ENCODE assay signal across 8 cellular contexts in the genomic region with DNA sequence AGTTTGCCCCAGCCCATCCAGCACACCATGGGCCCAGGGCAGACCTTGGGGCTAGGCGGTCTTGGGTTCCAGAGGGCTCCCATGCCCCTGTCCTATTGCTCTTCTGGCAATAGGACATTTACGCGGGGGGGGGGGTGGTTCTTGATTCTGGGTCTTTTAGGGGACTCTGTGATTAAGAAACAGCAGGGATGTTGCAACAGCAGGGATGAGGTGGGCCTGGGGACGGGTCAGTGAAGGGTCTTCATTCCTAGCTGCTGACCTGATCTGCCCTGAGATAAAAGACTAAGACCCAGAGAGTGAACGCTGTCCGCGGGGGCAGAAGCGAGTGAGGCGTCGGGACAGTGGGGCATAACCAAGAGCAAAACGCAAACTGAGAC. TPM values are rescaled to one million over a fixed set of nuclear protein-coding genes. Genes with fewer than 3 reads are reported as not detected.
DNase-seq lines count a peak whose midpoint lies in the region; ATAC-seq and TF ChIP-seq lines count a peak whose summit lies in the region.

No MANE protein-coding gene starts in this region.

- POLR2A ChIA-PET in HEK293 (lab: Yijun Ruan, JAX) = interaction anchor here (0.6 to 1.3 kb wide), 8 partner anchors 17 to 380 kb away, joined by 3 to 9 read pairs (median 3); no protein-coding TSS in a partner anchor
- POLR2A ChIA-PET in activated CD8-positive, alpha-beta T cell treated with anti-CD3 and anti-CD28 coated beads for 36 hours (lab: Charles Lee) = no interaction called here

- CTCF ChIA-PET in HEK293 (lab: Yijun Ruan, JAX) = interaction anchor here (0.6 to 1.3 kb wide), 4 partner anchors 10 to 681 kb away, joined by 3 to 4 read pairs (median 4); no protein-coding TSS in a partner anchor
- CTCF ChIA-PET in activated CD8-positive, alpha-beta T cell treated with anti-CD3 and anti-CD28 coated beads for 36 hours (lab: Charles Lee) = interaction anchor here (1.0 to 1.9 kb wide), 2 partner anchors 13 to 414 kb away, joined by 3 to 7 read pairs; no protein-coding TSS in a partner anchor

- intact Hi-C loops in activated CD8-positive, alpha-beta T cell treated with anti-CD3 and anti-CD28 coated beads for 36 hours (cut with micrococcal nuclease) = no loop called here

- peak overlapping the region; percentile 51; the same call in 1 of the 2 replicates for H3K4me3 ChIP-seq in HEK293 (ENCODE audit: low read depth, low read length)
- peak overlapping the region; percentile 18 for H3K4me3 ChIP-seq in iPS-11a (ENCODE audit: low read depth, low read length)
- H3K4me3 ChIP-seq in skin epidermis = peak overlapping the region; percentile 35 to 58 (median 41)

- H3K36me3 Mint-ChIP-seq in activated CD8-positive, alpha-beta T cell treated with anti-CD3 and anti-CD28 coated beads for 36 hours (ENCODE audit: low read depth) = no peaks in the 10 kb centered on the region
- no peaks in the 10 kb centered on the region for H3K36me3 Mint-ChIP-seq in activated T-helper 17 cell treated with anti-CD3 and anti-CD28 coated beads, Interleukin-2, amount 50 U/mL, for 72 hours (ENCODE audit: low read depth)
- H3K36me3 Mint-ChIP-seq in activated naive CD4-positive, alpha-beta T cell treated with anti-CD3 and anti-CD28 coated beads, Interleukin-2, amount 50 U/mL, for 72 hours = no peaks in the 10 kb centered on the region

- no peaks in the 10 kb centered on the region for H3K4me1 ChIP-seq in HEK293 (ENCODE audit: control insufficient read depth, insufficient read depth, low read length)

- H3K36me3 ChIP-seq in HEK293 (ENCODE audit: control insufficient read depth in 2 of 2, insufficient read depth in 1 of 2, low read length in 2 of 2) = no peaks in the 10 kb centered on the region

- TF ChIP-seq CTCF in HEK293 (tag by site-specific recombination; IDR thresholded peaks at IDR 0.05) = no peak
- TF ChIP-seq CTCF in activated CD8-positive, alpha-beta T cell treated with anti-CD3 and anti-CD28 coated beads for 36 hours (IDR thresholded peaks at IDR 0.05) = no peak

- no peak overlapping the region for H3K27ac ChIP-seq in HEK293 (ENCODE audit: extremely low read depth, low read depth, low read length)
- peak overlapping the region in 1 of 21 experiments; percentile 44 for H3K27ac ChIP-seq in skin epidermis

- no peak for ATAC-seq in activated CD8-positive, alpha-beta T cell treated with anti-CD3 and anti-CD28 coated beads for 36 hours
- no peak for ATAC-seq in activated T-helper 17 cell treated with anti-CD3 and anti-CD28 coated beads, Interleukin-2, amount 50 U/mL, for 72 hours (replicated peaks)
- ATAC-seq in activated naive CD4-positive, alpha-beta T cell treated with anti-CD3 and anti-CD28 coated beads, Interleukin-2, amount 50 U/mL, for 72 hours = no peak

- peaks cover 37% of the 10 kb centered on the region for H3K27me3 Mint-ChIP-seq in activated CD8-positive, alpha-beta T cell treated with anti-CD3 and anti-CD28 coated beads for 36 hours
- H3K27me3 Mint-ChIP-seq in activated T-helper 17 cell treated with anti-CD3 and anti-CD28 coated beads, Interleukin-2, amount 50 U/mL, for 72 hours = peaks cover 34% of the 10 kb centered on the region

- H3K4me1 Mint-ChIP-seq in activated CD8-positive, alpha-beta T cell treated with anti-CD3 and anti-CD28 coated beads for 36 hours (ENCODE audit: low read depth) = peaks cover 3% of the 10 kb centered on the region
- no peaks in the 10 kb centered on the region for H3K4me1 Mint-ChIP-seq in activated T-helper 17 cell treated with anti-CD3 and anti-CD28 coated beads, Interleukin-2, amount 50 U/mL, for 72 hours

- DNase-seq in activated CD8-positive, alpha-beta T cell treated with anti-CD3 and anti-CD28 coated beads for 36 hours = no peak
- no peak for DNase-seq in epidermal melanocyte (ENCODE audit: insufficient read length, low spot score)
- DNase-seq in activated naive CD4-positive, alpha-beta T cell treated with anti-CD3 and anti-CD28 coated beads, Interleukin-2, amount 50 U/mL, for 72 hours (ENCODE audit: low spot score in 2 of 2) = no peak
- DNase-seq in mesenteric fat pad (ENCODE audit: low spot score) = no peak

- H3K27ac Mint-ChIP-seq in activated CD8-positive, alpha-beta T cell treated with anti-CD3 and anti-CD28 coated beads for 36 hours = no peak overlapping the region
- no peak overlapping the region for H3K27ac Mint-ChIP-seq in activated T-helper 17 cell treated with anti-CD3 and anti-CD28 coated beads, Interleukin-2, amount 50 U/mL, for 72 hours
- no peak overlapping the region for H3K27ac Mint-ChIP-seq in activated naive CD4-positive, alpha-beta T cell treated with anti-CD3 and anti-CD28 coated beads, Interleukin-2, amount 50 U/mL, for 72 hours

- peak overlapping the region; percentile 19 for H3K4me3 Mint-ChIP-seq in activated CD8-positive, alpha-beta T cell treated with anti-CD3 and anti-CD28 coated beads for 36 hours
- no peak overlapping the region for H3K4me3 Mint-ChIP-seq in activated T-helper 17 cell treated with anti-CD3 and anti-CD28 coated beads, Interleukin-2, amount 50 U/mL, for 72 hours

- no peaks in the 10 kb centered on the region for H3K9me3 ChIP-seq in HEK293 (ENCODE audit: control insufficient read depth, insufficient read depth, low read depth, low read length)

- H3K9me3 Mint-ChIP-seq in activated CD8-positive, alpha-beta T cell treated with anti-CD3 and anti-CD28 coated beads for 36 hours = no peaks in the 10 kb centered on the region
- no peaks in the 10 kb centered on the region for H3K9me3 Mint-ChIP-seq in activated T-helper 17 cell treated with anti-CD3 and anti-CD28 coated beads, Interleukin-2, amount 50 U/mL, for 72 hours
- no peaks in the 10 kb centered on the region for H3K9me3 Mint-ChIP-seq in activated naive CD4-positive, alpha-beta T cell treated with anti-CD3 and anti-CD28 coated beads, Interleukin-2, amount 50 U/mL, for 72 hours

TF ChIP-seq in HEK293, 187 proteins besides CTCF, POLR2A, EP300 and RAD21:
- TF ChIP-seq, protein P1, sequence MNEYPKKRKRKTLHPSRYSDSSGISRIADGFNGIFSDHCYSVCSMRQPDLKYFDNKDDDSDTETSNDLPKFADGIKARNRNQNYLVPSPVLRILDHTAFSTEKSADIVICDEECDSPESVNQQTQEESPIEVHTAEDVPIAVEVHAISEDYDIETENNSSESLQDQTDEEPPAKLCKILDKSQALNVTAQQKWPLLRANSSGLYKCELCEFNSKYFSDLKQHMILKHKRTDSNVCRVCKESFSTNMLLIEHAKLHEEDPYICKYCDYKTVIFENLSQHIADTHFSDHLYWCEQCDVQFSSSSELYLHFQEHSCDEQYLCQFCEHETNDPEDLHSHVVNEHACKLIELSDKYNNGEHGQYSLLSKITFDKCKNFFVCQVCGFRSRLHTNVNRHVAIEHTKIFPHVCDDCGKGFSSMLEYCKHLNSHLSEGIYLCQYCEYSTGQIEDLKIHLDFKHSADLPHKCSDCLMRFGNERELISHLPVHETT (tag by site-specific recombination; IDR thresholded peaks at IDR 0.05) = no peak
- peak; percentile 28; the same call in 1 of the 2 replicates for TF ChIP-seq ZNF335 (tag by site-specific recombination; conservative IDR thresholded peaks at IDR 0.05)

RNA-seq across cellular contexts. Expression of a gene that starts 0.4 kb away (rescaled TPM):
- total RNA-seq in activated CD8-positive, alpha-beta T cell treated with anti-CD3 and anti-CD28 coated beads for 36 hours = not detected
- not detected for total RNA-seq in activated T-helper 17 cell treated with anti-CD3 and anti-CD28 coated beads, Interleukin-2, amount 50 U/mL, for 72 hours
- total RNA-seq in activated naive CD4-positive, alpha-beta T cell treated with anti-CD3 and anti-CD28 coated beads, Interleukin-2, amount 50 U/mL, for 72 hours = not detected
- 61.2 TPM for total RNA-seq in mesenteric fat pad

RNA-seq across cellular contexts. Expression of a gene that starts 19.6 kb away (rescaled TPM):
- total RNA-seq in activated CD8-positive, alpha-beta T cell treated with anti-CD3 and anti-CD28 coated beads for 36 hours = not detected
- total RNA-seq in activated T-helper 17 cell treated with anti-CD3 and anti-CD28 coated beads, Interleukin-2, amount 50 U/mL, for 72 hours = not detected
- not detected for total RNA-seq in activated naive CD4-positive, alpha-beta T cell treated with anti-CD3 and anti-CD28 coated beads, Interleukin-2, amount 50 U/mL, for 72 hours
- 0.42 TPM for total RNA-seq in mesenteric fat pad

Comparison
In these comparisons a context has a peak if more than half of its experiments do, and no peak if none do; other contexts are left out.
1. RNA of a gene that starts 0.4 kb away (total RNA-seq): 61.2 TPM in mesenteric fat pad (single experiment); not detected in activated CD8-positive, alpha-beta T cell treated with anti-CD3 and anti-CD28 coated beads for 36 hours, not detected in activated T-helper 17 cell treated with anti-CD3 and anti-CD28 coated beads, Interleukin-2, amount 50 U/mL, for 72 hours and not detected in activated naive CD4-positive, alpha-beta T cell treated with anti-CD3 and anti-CD28 coated beads, Interleukin-2, amount 50 U/mL, for 72 hours; every median in the first group is over 10 times any median in the second.
2. Peak in every context shown above with its lines, with median percentiles within 50 percentile points of each other: H3K4me3 ChIP-seq.